Comparison of ENCODE assay signal across 8 cellular contexts in the genomic region with DNA sequence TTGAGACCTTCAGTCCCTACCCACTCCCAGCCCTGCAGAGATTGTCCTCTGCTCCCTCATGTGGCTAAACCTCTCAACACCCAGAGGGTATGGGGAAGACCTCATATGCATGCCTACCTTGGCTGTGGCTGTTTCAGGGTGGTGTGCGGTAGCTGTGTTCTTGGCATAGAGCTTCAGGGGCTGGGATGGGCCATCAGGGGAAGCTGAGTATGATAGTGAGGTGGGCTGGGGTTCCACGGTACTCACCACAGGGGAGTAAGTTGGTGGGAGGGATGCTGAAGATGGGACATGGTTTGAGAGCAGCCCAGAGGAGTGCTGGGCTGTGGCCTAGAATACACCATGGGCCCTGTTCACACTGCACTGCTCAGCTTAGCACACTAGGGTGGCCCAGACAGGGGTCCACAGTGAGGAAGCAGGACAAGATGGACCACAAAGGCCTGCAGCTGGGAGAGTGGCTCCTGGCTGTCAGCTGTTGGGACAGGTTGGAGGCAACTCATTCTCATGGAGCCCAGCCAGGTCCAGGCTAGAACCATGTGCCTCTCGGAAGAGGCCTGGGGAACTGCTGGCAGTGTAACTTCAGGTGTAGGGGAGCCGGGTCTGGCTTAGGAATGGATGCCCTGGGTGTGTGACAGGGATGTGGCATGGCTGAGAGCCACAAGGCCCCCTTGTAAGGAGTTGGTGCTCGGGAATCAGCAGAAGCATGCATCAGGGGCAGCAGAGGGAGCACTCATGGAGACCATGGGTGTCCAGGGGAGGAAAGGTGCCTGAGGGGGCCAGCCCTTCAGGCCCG. TPM values are rescaled to one million over a fixed set of nuclear protein-coding genes. Genes with fewer than 3 reads are reported as not detected.
DNase-seq lines count a peak whose midpoint lies in the region; ATAC-seq lines count a peak whose summit lies in the region.

No MANE protein-coding gene starts in this region.

- peaks cover 21% of the 10 kb centered on the region for H3K36me3 ChIP-seq in rectal smooth muscle tissue (ENCODE audit: control insufficient read depth, insufficient read depth, low read length)

- no peaks in the 10 kb centered on the region for H3K27me3 ChIP-seq in rectal smooth muscle tissue (ENCODE audit: control insufficient read depth, insufficient read depth, low read length)

- peak overlapping the region; percentile 97 for H3K27ac ChIP-seq in rectal smooth muscle tissue (ENCODE audit: low read depth, low read length)

- DNase-seq in AG08396 (ENCODE audit: low spot score), result peak; percentile 37
- DNase-seq in cardiac septum (ENCODE audit: low spot score), result peak; percentile 65
- no peak for DNase-seq in midbrain (lab: John Stamatoyannopoulos, UW)
- no peak for DNase-seq in stimulated activated CD4-positive, alpha-beta T cell treated with anti-CD3 and anti-CD28 coated beads, Interleukin-12 subunit alpha, Interleukin-12 subunit beta, amount 100 ng/mL, for 4 hours
- DNase-seq in NCI-H82 treated with DMSO at 0.1 percent for 48 hours (lab: John Stamatoyannopoulos, UW; ENCODE audit: unreplicated experiment), result no peak

- no peaks in the 10 kb centered on the region for H3K9me3 Mint-ChIP-seq in activated T-helper 17 cell treated with anti-CD3 and anti-CD28 coated beads, Interleukin-2, amount 50 U/mL, for 72 hours

- H3K36me3 Mint-ChIP-seq in activated T-helper 17 cell treated with anti-CD3 and anti-CD28 coated beads, Interleukin-2, amount 50 U/mL, for 72 hours (ENCODE audit: low read depth), result peaks cover 44% of the 10 kb centered on the region

- peak overlapping the region; percentile 47 for H3K4me3 ChIP-seq in rectal smooth muscle tissue (ENCODE audit: low read length)

- H3K27me3 Mint-ChIP-seq in activated T-helper 17 cell treated with anti-CD3 and anti-CD28 coated beads, Interleukin-2, amount 50 U/mL, for 72 hours, result no peaks in the 10 kb centered on the region

- ATAC-seq in activated T-helper 17 cell treated with anti-CD3 and anti-CD28 coated beads, Interleukin-2, amount 50 U/mL, for 72 hours (replicated peaks), result no peak
- no peak for ATAC-seq in HG03571 (IDR thresholded peaks at IDR 0.05; ENCODE audit: unreplicated experiment)

- H3K9ac ChIP-seq in rectal smooth muscle tissue (ENCODE audit: low read length), result no peak overlapping the region

- intact Hi-C loops in cardiac septum (cut with DNase I), result no loop called here

- H3K4me1 ChIP-seq in rectal smooth muscle tissue (ENCODE audit: control insufficient read depth, insufficient read depth, low read length), result peaks cover 48% of the 10 kb centered on the region

- H3K4me3 Mint-ChIP-seq in activated T-helper 17 cell treated with anti-CD3 and anti-CD28 coated beads, Interleukin-2, amount 50 U/mL, for 72 hours, result no peak overlapping the region

- peak overlapping the region; percentile 32 for H3K27ac Mint-ChIP-seq in activated T-helper 17 cell treated with anti-CD3 and anti-CD28 coated beads, Interleukin-2, amount 50 U/mL, for 72 hours

- no peaks in the 10 kb centered on the region for H3K4me1 Mint-ChIP-seq in activated T-helper 17 cell treated with anti-CD3 and anti-CD28 coated beads, Interleukin-2, amount 50 U/mL, for 72 hours

RNA-seq across cellular contexts. Expression of a gene that starts 3.1 kb away (rescaled TPM):
- total RNA-seq in activated T-helper 17 cell treated with anti-CD3 and anti-CD28 coated beads, Interleukin-2, amount 50 U/mL, for 72 hours, result not detected
- 46.2 TPM for total RNA-seq in cardiac septum

RNA-seq across cellular contexts. Expression of a gene that starts 5.6 kb away (rescaled TPM):
- 10 to 100 TPM; 22.1 to 39.3 TPM for total RNA-seq in activated T-helper 17 cell treated with anti-CD3 and anti-CD28 coated beads, Interleukin-2, amount 50 U/mL, for 72 hours
- 17.5 TPM for total RNA-seq in cardiac septum

RNA-seq across cellular contexts. Expression of a gene that starts 21.4 kb away (rescaled TPM):
- total RNA-seq in activated T-helper 17 cell treated with anti-CD3 and anti-CD28 coated beads, Interleukin-2, amount 50 U/mL, for 72 hours, result 1 to 10 TPM; 2.8 to 3.4 TPM
- 9.7 TPM for total RNA-seq in cardiac septum

RNA-seq across cellular contexts. Expression of a gene that starts 27.2 kb away (rescaled TPM):
- 1 to 10 TPM in 1 of 2 donors, under 1 TPM in 1; 0.56 to 3.1 TPM for total RNA-seq in activated T-helper 17 cell treated with anti-CD3 and anti-CD28 coated beads, Interleukin-2, amount 50 U/mL, for 72 hours
- 2.5 TPM for total RNA-seq in cardiac septum

Comparison
In these comparisons a context has a peak if more than half of its experiments do, and no peak if none do; other contexts are left out.
1. DNase-seq: peak in AG08396 (single experiment) and cardiac septum (single experiment); none in midbrain (single experiment), stimulated activated CD4-positive, alpha-beta T cell treated with anti-CD3 and anti-CD28 coated beads, Interleukin-12 subunit alpha, Interleukin-12 subunit beta, amount 100 ng/mL, for 4 hours (single experiment) and NCI-H82 treated with DMSO at 0.1 percent for 48 hours (single experiment).
2. RNA of a gene that starts 3.1 kb away (total RNA-seq): 46.2 TPM in cardiac septum (single experiment); not detected in activated T-helper 17 cell treated with anti-CD3 and anti-CD28 coated beads, Interleukin-2, amount 50 U/mL, for 72 hours; every median in the first group is over 10 times any median in the second.